Comparison of ENCODE assay signal across 11 cellular contexts in the genomic region with DNA sequence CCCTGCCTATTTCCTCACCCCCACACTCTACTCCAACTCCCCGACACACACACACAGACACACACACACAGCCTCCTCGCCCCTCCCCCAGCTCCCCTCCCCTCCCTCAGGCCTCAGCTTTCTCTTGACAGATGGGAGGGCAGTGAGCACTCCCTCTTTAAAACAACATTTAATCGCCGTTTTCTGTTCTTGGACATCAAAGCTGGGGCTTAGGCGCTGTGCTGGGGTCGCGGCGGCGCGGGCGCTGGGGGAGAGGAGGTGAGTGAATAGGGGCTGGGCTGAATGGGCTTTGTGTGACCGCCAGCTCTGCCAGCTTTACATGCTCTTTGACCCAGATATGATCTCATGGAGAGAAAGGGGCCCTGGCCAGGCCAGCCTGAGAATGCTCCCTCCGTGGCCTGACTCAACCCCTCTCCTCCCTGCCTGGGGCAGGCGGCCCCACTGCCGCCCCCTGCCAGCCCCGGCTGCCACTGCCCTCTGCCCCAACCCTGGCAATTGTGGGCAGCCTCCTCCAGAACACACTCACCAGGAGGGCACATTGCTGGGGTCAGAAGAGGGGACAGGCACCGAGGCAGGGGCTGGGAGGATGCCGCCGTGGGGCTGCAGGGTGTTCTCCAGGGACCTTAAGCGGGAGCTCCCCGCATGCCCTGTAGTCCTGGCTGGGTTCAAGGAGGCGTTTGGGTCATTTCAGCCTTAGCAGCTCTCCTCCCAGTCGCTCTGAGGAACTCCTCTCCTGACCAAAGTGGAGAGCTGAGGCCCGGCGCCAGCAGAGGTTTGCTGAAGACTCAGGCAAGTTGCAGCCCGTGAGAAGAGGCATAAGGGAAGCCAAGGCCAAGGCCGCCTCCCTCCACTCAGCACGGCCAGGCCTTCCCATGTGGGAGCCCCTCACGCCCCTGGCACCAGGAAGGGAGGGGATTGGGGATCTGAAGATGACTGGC. TPM values are rescaled to one million over a fixed set of nuclear protein-coding genes. Genes with fewer than 3 reads are reported as not detected.
DNase-seq lines count a peak whose midpoint lies in the region; ATAC-seq, FAIRE-seq and TF ChIP-seq lines count a peak whose summit lies in the region.
"Had no signal": no experiment of that assay in that cellular context is flagged by ENCODE, and none has a peak within 500 bp of the region (broad histone marks: within the 10 kb centered on the region; RNA-seq: fewer than 3 reads in every experiment).

No MANE protein-coding gene starts in this region.

- no peak for TF ChIP-seq POLR2A in H54 (IDR thresholded peaks at IDR 0.05; ENCODE audit: low read depth, low read length)

- no peak overlapping the region for H2AFZ ChIP-seq in smooth muscle cell (ENCODE audit: low read depth)

- H3K36me3 ChIP-seq in smooth muscle cell (ENCODE audit: low read depth): no peaks in the 10 kb centered on the region

- 56% methylated on average over 26 of the region's 29 CpGs for WGBS in smooth muscle cell (ENCODE audit: low lambda C conversion rate)

- no peaks in the 10 kb centered on the region for H4K20me1 ChIP-seq in smooth muscle cell (ENCODE audit: low read depth)

- no peaks in the 10 kb centered on the region for H3K27me3 ChIP-seq in smooth muscle cell (ENCODE audit: low read depth)

- peaks cover 32% of the 10 kb centered on the region for H3K4me1 ChIP-seq in smooth muscle cell (ENCODE audit: low read depth)

- no peaks in the 10 kb centered on the region for H3K9me3 ChIP-seq in smooth muscle cell (replicated peaks; ENCODE audit: low read depth)

- H3K27ac ChIP-seq in smooth muscle cell (ENCODE audit: low read depth): no peak overlapping the region

- DNase-seq in HuH-7.5 (ENCODE audit: low spot score) (peak; percentile 70), choroid plexus epithelial cell (ENCODE audit: low read depth) (peak; percentile 59), left lobe of liver (ENCODE audit: low spot score) (peak; percentile 78), smooth muscle cell (lab: John Stamatoyannopoulos, UW; ENCODE audit: unreplicated experiment) (no peak), H54 (ENCODE audit: insufficient read length, low spot score) (no peak)
- DNase-seq: stimulated activated CD4-positive, alpha-beta T cell treated with anti-CD3 and anti-CD28 coated beads, Interleukin-2, amount 100 ng/mL, for 24 hours had no signal

- no peaks in the 10 kb centered on the region for H3F3A ChIP-seq in smooth muscle cell (ENCODE audit: low read depth)

- peak; percentile 52 for ATAC-seq in left lobe of liver
- no peak for ATAC-seq in GM18873 (IDR thresholded peaks at IDR 0.05; ENCODE audit: low FRiP score, unreplicated experiment)
- no peak for ATAC-seq in HG03139 (IDR thresholded peaks at IDR 0.05; ENCODE audit: unreplicated experiment)
- no peak for ATAC-seq in GM21367 (IDR thresholded peaks at IDR 0.05; ENCODE audit: unreplicated experiment)

- FAIRE-seq in H54 (lab: Jason Lieb, UNC): no peak
- FAIRE-seq: colon, GM12892 had no signal

- H3K9ac ChIP-seq in smooth muscle cell (ENCODE audit: low read depth): peak overlapping the region; percentile 6

- TF ChIP-seq CTCF in choroid plexus epithelial cell (conservative IDR thresholded peaks at IDR 0.05; ENCODE audit: low read depth, low read length) (peak; percentile 40), smooth muscle cell (IDR thresholded peaks at IDR 0.05; ENCODE audit: borderline replicate concordance, insufficient read depth, poor library complexity, severe bottlenecking) (peak; percentile 43)

- H3K4me3 ChIP-seq in choroid plexus epithelial cell (ENCODE audit: low read depth, low read length): peak overlapping the region; percentile 14
- H3K4me3 ChIP-seq in smooth muscle cell: no peak overlapping the region

- no peaks in the 10 kb centered on the region for H3K79me2 ChIP-seq in smooth muscle cell (ENCODE audit: low read depth)

- H3K4me2 ChIP-seq in smooth muscle cell: peak overlapping the region; percentile 54

RNA-seq across cellular contexts. Expression of gene NNMT, which starts 38.3 kb away (rescaled TPM):
- total RNA-seq in left lobe of liver: 588 TPM
- 397 and 495 TPM in 2 replicates for total RNA-seq in smooth muscle cell
- polyA plus RNA-seq in smooth muscle cell: 588 and 814 TPM in 2 replicates

Comparison
In these comparisons a context has a peak if more than half of its experiments do, and no peak if none do; other contexts are left out.
1. DNase-seq: peak in HuH-7.5 (single experiment), choroid plexus epithelial cell (single experiment) and left lobe of liver (single experiment); none in smooth muscle cell (single experiment) and H54 (single experiment).